Comparison of ENCODE assay signal across 7 cellular contexts in genomic region chr12:4030938-4031702, GRCh38.
DNase-seq lines count a peak whose midpoint lies in the region; ATAC-seq lines count a peak whose summit lies in the region.

No MANE protein-coding gene starts in this region.

- peak; percentile 54 for DNase-seq in T-helper 22 cell (ENCODE audit: low read depth)
- DNase-seq in astrocyte of the hippocampus (ENCODE audit: low read depth, low spot score) = peak; percentile 99
- DNase-seq in hepatic stellate cell (ENCODE audit: low spot score) = peak; percentile 99
- peak; percentile 74 for DNase-seq in putamen (ENCODE audit: low spot score)
- DNase-seq in ureter (ENCODE audit: low spot score) = peak; percentile 93

- peak; percentile 89 for ATAC-seq in GM18907 (IDR thresholded peaks at IDR 0.05; ENCODE audit: unreplicated experiment)
- peak; percentile 69 for ATAC-seq in HG03457 (IDR thresholded peaks at IDR 0.05; ENCODE audit: unreplicated experiment)

Comparison
In these comparisons a context has a peak if more than half of its experiments do, and no peak if none do; other contexts are left out.
1. Peak in every context shown above with its lines: DNase-seq and ATAC-seq.